In genomic region chr5:96329886-96330531, GRCh38 we compare ENCODE assay signal across 19 cellular contexts.
DNase-seq lines count a peak whose midpoint lies in the region; FAIRE-seq and TF ChIP-seq lines count a peak whose summit lies in the region.
"Had no signal": no experiment of that assay in that cellular context is flagged by ENCODE, and none has a peak within 500 bp of the region (broad histone marks: within the 10 kb centered on the region; RNA-seq: fewer than 3 reads in every experiment).

No MANE protein-coding gene starts in this region.

- peak overlapping the region; percentile 67 for H3K27ac Mint-ChIP-seq in HFFc6
- H3K27ac Mint-ChIP-seq: activated CD4-positive, alpha-beta memory T cell treated with anti-CD3 and anti-CD28 coated beads, Interleukin-2, amount 10 ng/mL, durations not matched to agents 7 days and 5 days had no signal

- FAIRE-seq in keratinocyte (lab: Jason Lieb, UNC): peak; percentile 29
- FAIRE-seq: colon had no signal

- no peaks in the 10 kb centered on the region for H3K9me1 ChIP-seq in keratinocyte (ENCODE audit: control insufficient read depth, extremely low read depth, insufficient read depth, low read length)

- H3K27me3 ChIP-seq in ACC112 (ENCODE audit: insufficient read depth, low read length) (no peaks in the 10 kb centered on the region), SK-N-SH (ENCODE audit: insufficient read depth) (no peaks in the 10 kb centered on the region), keratinocyte (ENCODE audit: control insufficient read depth, extremely low read depth, insufficient read depth, low read length) (no peaks in the 10 kb centered on the region)
- H3K27me3 ChIP-seq: ascending aorta, right lobe of liver had no signal

- no peaks in the 10 kb centered on the region for H3K9me3 Mint-ChIP-seq in HFFc6
- H3K9me3 Mint-ChIP-seq: activated CD4-positive, alpha-beta memory T cell treated with anti-CD3 and anti-CD28 coated beads, Interleukin-2, amount 10 ng/mL, durations not matched to agents 7 days and 5 days had no signal

- H3K27ac ChIP-seq in ACC112 (ENCODE audit: low read depth, low read length) (peak overlapping the region; percentile 56), SK-N-SH (ENCODE audit: low read depth in 2 of 2, low read length in 1 of 2) (peak overlapping the region; percentile 31 to 43; a peak in 3 of 4 replicates), keratinocyte (ENCODE audit: control insufficient read depth, insufficient read depth, low read length) (no peak overlapping the region)
- H3K27ac ChIP-seq: ascending aorta had no signal

- H3K9ac ChIP-seq in SK-N-SH: no peak overlapping the region
- H3K9ac ChIP-seq in keratinocyte (ENCODE audit: control insufficient read depth, extremely low read depth, insufficient read depth, low read length): no peak overlapping the region

- no peaks in the 10 kb centered on the region for H4K20me1 ChIP-seq in SK-N-SH (ENCODE audit: insufficient read depth)
- no peaks in the 10 kb centered on the region for H4K20me1 ChIP-seq in keratinocyte (ENCODE audit: control insufficient read depth, extremely low read depth, insufficient read depth, low read length)

- H3K36me3 Mint-ChIP-seq in HFFc6 (ENCODE audit: low read depth): peaks cover 16% of the 10 kb centered on the region

- H3F3A ChIP-seq in SK-N-SH (replicated peaks; ENCODE audit: insufficient read depth): peaks cover 8% of the 10 kb centered on the region

- H3K4me1 Mint-ChIP-seq in HFFc6 (ENCODE audit: low read depth): peaks cover 68% of the 10 kb centered on the region

- in situ Hi-C loops in ACHN (cut with HindIII; ENCODE audit: low pct_ligation_motif_present, low pct_unique_long_range_greater_than_20kb, low sequenced_read_pairs): loop anchor here (25.0 kb wide), 2 partner anchors 243 to 468 kb away; no protein-coding TSS in a partner anchor

- H3K4me3 ChIP-seq in ACC112 (ENCODE audit: low read depth, low read length): no peak overlapping the region
- no peak overlapping the region for H3K4me3 ChIP-seq in SK-N-SH (ENCODE audit: low read depth in 2 of 2, low read length in 1 of 2)
- H3K4me3 ChIP-seq in keratinocyte (ENCODE audit: control insufficient read depth in 2 of 3, extremely low read depth in 1 of 3, insufficient read depth in 2 of 3, low read depth in 1 of 3, low read length in 3 of 3): no peak overlapping the region
- H3K4me3 ChIP-seq: ascending aorta, right lobe of liver had no signal

- TF ChIP-seq CTCF in HFFc6 (IDR thresholded peaks at IDR 0.05): no peak
- no peak for TF ChIP-seq CTCF in SK-N-SH (IDR thresholded peaks at IDR 0.05)
- no peak for TF ChIP-seq CTCF in keratinocyte (optimal IDR thresholded peaks at IDR 0.05 in 1 of 3, IDR thresholded peaks at IDR 0.05 in 1 of 3, conservative IDR thresholded peaks at IDR 0.05 in 1 of 3; ENCODE audit: extremely low read depth in 1 of 3, insufficient read depth in 2 of 3, low read length in 3 of 3)

- H2AFZ ChIP-seq in ACC112 (ENCODE audit: low read length, unreplicated experiment) (no peak overlapping the region), SK-N-SH (ENCODE audit: low read depth) (no peak overlapping the region), keratinocyte (ENCODE audit: control insufficient read depth, low read length) (no peak overlapping the region)

- peaks cover 40% of the 10 kb centered on the region for H3K4me1 ChIP-seq in ACC112 (ENCODE audit: control insufficient read depth, insufficient read depth, low read length, unreplicated experiment)
- H3K4me1 ChIP-seq in SK-N-SH (ENCODE audit: control insufficient read depth in 1 of 2, insufficient read depth in 2 of 2, low read depth in 1 of 2, low read length in 1 of 2): peaks cover 15 to 36% of the 10 kb centered on the region in 2 experiments; a peak in 3 of 4 replicates
- peaks cover 1% of the 10 kb centered on the region for H3K4me1 ChIP-seq in keratinocyte (ENCODE audit: control insufficient read depth, extremely low read depth, insufficient read depth, low read length)

- H3K4me3 Mint-ChIP-seq in HFFc6: no peak overlapping the region; the same call in 1 of the 2 replicates
- H3K4me3 Mint-ChIP-seq: activated CD4-positive, alpha-beta memory T cell treated with anti-CD3 and anti-CD28 coated beads, Interleukin-2, amount 10 ng/mL, durations not matched to agents 7 days and 5 days had no signal

- no peak for TF ChIP-seq RAD21 in SK-N-SH (IDR thresholded peaks at IDR 0.05; ENCODE audit: low read length)

- dilution Hi-C loops in keratinocyte (cut with MboI; ENCODE audit: extremely low pct_ligation_motif_present, low sequenced_read_pairs): no loop called here

- CTCF ChIA-PET in SK-N-SH (lab: Yijun Ruan, JAX): interaction anchor here (1.0 to 2.0 kb wide), 6 partner anchors 10 to 471 kb away, joined by 3 to 7 read pairs (median 4); no protein-coding TSS in a partner anchor

- POLR2A ChIA-PET in SK-N-SH (lab: Yijun Ruan, JAX): no interaction called here

- H3K79me2 ChIP-seq in ACC112 (ENCODE audit: control insufficient read depth, insufficient read depth, low read length, unreplicated experiment) (no peaks in the 10 kb centered on the region), SK-N-SH (ENCODE audit: insufficient read depth) (no peaks in the 10 kb centered on the region), keratinocyte (ENCODE audit: control insufficient read depth, insufficient read depth, low read length) (no peaks in the 10 kb centered on the region)

- H3K9me2 ChIP-seq in SK-N-SH: no peaks in the 10 kb centered on the region

- H3K36me3 ChIP-seq in ACC112 (ENCODE audit: insufficient read depth, low read length): no peaks in the 10 kb centered on the region
- H3K36me3 ChIP-seq in SK-N-SH (replicated peaks in 1 of 2; ENCODE audit: control insufficient read depth in 1 of 2, insufficient read depth in 2 of 2, low read length in 1 of 2): no peaks in the 10 kb centered on the region
- no peaks in the 10 kb centered on the region for H3K36me3 ChIP-seq in keratinocyte (ENCODE audit: control insufficient read depth in 2 of 2, extremely low read depth in 1 of 2, insufficient read depth in 2 of 2, low read length in 2 of 2)
- H3K36me3 ChIP-seq: ascending aorta, right lobe of liver had no signal

- H3K4me2 ChIP-seq in SK-N-SH (no peak overlapping the region), keratinocyte (ENCODE audit: control insufficient read depth, extremely low read depth, insufficient read depth, low read depth, low read length) (no peak overlapping the region)

- no peak for TF ChIP-seq EP300 in SK-N-SH (IDR thresholded peaks at IDR 0.05; ENCODE audit: borderline replicate concordance in 1 of 2, low read depth in 1 of 2, low read length in 1 of 2)

- H3K9me3 ChIP-seq in SK-N-SH (no peaks in the 10 kb centered on the region), keratinocyte (ENCODE audit: control insufficient read depth, low read depth, low read length) (no peaks in the 10 kb centered on the region)
- H3K9me3 ChIP-seq: ascending aorta, right lobe of liver had no signal

- DNase-seq in HFFc6 (no peak), SK-N-SH (no peak), keratinocyte (ENCODE audit: low read depth, low spot score) (no peak), NCI-H2107 (lab: John Stamatoyannopoulos, UW) (no peak), GDM1 (lab: John Stamatoyannopoulos, UW) (no peak), ACHN (no peak), OCI-M1 (lab: John Stamatoyannopoulos, UW) (no peak)
- DNase-seq: activated CD4-positive, alpha-beta memory T cell treated with anti-CD3 and anti-CD28 coated beads, Interleukin-2, amount 10 ng/mL, durations not matched to agents 7 days and 5 days; foreskin melanocyte; KG1; left cardiac atrium; midbrain; NCI-H1092; NCI-H774; right lobe of liver; SW 1271 had no signal

- WGBS in SK-N-SH (ENCODE audit: low lambda C conversion rate): 95% methylated on average over 2 of the region's 2 CpGs

- no peaks in the 10 kb centered on the region; the same call in 1 of the 2 replicates for H3K27me3 Mint-ChIP-seq in HFFc6 (ENCODE audit: insufficient read depth)
- H3K27me3 Mint-ChIP-seq: activated CD4-positive, alpha-beta memory T cell treated with anti-CD3 and anti-CD28 coated beads, Interleukin-2, amount 10 ng/mL, durations not matched to agents 7 days and 5 days had no signal

TF ChIP-seq in SK-N-SH, 30 proteins besides CTCF, POLR2A, EP300 and RAD21:
- no peak for TF ChIP-seq NRF1 (IDR thresholded peaks at IDR 0.05; ENCODE audit: low read depth, low read length)
- TF ChIP-seq, protein P1, sequence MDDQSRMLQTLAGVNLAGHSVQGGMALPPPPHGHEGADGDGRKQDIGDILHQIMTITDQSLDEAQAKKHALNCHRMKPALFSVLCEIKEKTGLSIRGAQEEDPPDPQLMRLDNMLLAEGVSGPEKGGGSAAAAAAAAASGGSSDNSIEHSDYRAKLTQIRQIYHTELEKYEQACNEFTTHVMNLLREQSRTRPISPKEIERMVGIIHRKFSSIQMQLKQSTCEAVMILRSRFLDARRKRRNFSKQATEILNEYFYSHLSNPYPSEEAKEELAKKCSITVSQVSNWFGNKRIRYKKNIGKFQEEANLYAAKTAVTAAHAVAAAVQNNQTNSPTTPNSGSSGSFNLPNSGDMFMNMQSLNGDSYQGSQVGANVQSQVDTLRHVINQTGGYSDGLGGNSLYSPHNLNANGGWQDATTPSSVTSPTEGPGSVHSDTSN (IDR thresholded peaks at IDR 0.05): 0 out of 2 replicates have a peak, but pooled peaks have one; percentile 8
- 0 out of 2 replicates have a peak, but pooled peaks have one; percentile 10 for TF ChIP-seq JUND (IDR thresholded peaks at IDR 0.05)
- no peak for TF ChIP-seq RXRA (IDR thresholded peaks at IDR 0.05; ENCODE audit: borderline replicate concordance, low read depth)
- peak; percentile 43; the same call in 1 of the 2 replicates for TF ChIP-seq FOSL2 (IDR thresholded peaks at IDR 0.05; ENCODE audit: borderline replicate concordance, low read depth)
TF ChIP-seq in SK-N-SH: peak in this region for 3.
